In the genomic region with DNA sequence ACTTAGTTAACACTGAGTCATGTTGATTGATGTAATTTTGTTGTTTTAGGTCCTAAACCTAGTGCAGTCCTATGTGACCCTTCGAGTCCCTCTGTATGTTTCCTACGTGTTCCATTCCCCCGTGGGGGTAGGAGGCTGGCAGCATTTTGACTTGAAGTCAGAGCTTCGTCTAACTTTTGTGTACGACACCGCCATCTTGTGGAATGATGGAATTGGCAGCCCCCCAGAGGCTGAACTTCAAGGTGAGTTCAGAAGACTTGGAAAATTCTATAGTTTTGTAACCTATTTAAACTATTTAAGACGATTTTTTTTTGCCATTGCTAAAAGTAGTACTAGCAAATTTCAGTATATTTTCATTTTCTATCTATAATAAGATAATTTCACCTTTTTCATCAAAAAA, we compare ENCODE assay signal across 8 cellular contexts.
DNase-seq lines count a peak whose midpoint lies in the region; TF ChIP-seq lines count a peak whose summit lies in the region.

No MANE protein-coding gene starts in this region.

- peak overlapping the region; percentile 18 for H3K4me2 ChIP-seq in smooth muscle cell

- H3K4me1 ChIP-seq in left ventricle myocardium inferior (no peaks in the 10 kb centered on the region), smooth muscle cell (ENCODE audit: low read depth) (no peaks in the 10 kb centered on the region)

- DNase-seq in GM04504 (ENCODE audit: low read depth) (peak; percentile 5), H7 (peak; percentile 71), NCI-H1930 (lab: John Stamatoyannopoulos, UW) (peak; percentile 26 to 32), activated T-cell treated with anti-CD3 and anti-CD28 coated beads for 4 hours (peak; percentile 7), left ventricle myocardium inferior (no peak), smooth muscle cell (lab: John Stamatoyannopoulos, UW; ENCODE audit: unreplicated experiment) (no peak), T1000 (lab: John Stamatoyannopoulos, UW) (no peak)
- DNase-seq in effector CD4-positive, alpha-beta T cell: no peak

- H3K9me3 ChIP-seq in left ventricle myocardium inferior (replicated peaks): no peaks in the 10 kb centered on the region
- no peaks in the 10 kb centered on the region for H3K9me3 ChIP-seq in smooth muscle cell (replicated peaks; ENCODE audit: low read depth)

- H3K27ac ChIP-seq in left ventricle myocardium inferior (replicated peaks): no peak overlapping the region
- H3K27ac ChIP-seq in smooth muscle cell (ENCODE audit: low read depth): no peak overlapping the region

- peak; percentile 55 for TF ChIP-seq CTCF in left ventricle myocardium inferior (IDR thresholded peaks at IDR 0.05; ENCODE audit: borderline replicate concordance)
- TF ChIP-seq CTCF in smooth muscle cell (IDR thresholded peaks at IDR 0.05; ENCODE audit: borderline replicate concordance, insufficient read depth, poor library complexity, severe bottlenecking): peak; percentile 60

- WGBS in smooth muscle cell (ENCODE audit: low lambda C conversion rate): 15% methylated on average over 7 of the region's 7 CpGs

- no peak overlapping the region for H3K9ac ChIP-seq in smooth muscle cell (ENCODE audit: low read depth)

- peak overlapping the region; percentile 60 for H2AFZ ChIP-seq in smooth muscle cell (ENCODE audit: low read depth)

- H3K27me3 ChIP-seq in H7 (ENCODE audit: control insufficient read depth, insufficient read depth, low read length) (no peaks in the 10 kb centered on the region), left ventricle myocardium inferior (ENCODE audit: low read depth) (peaks cover 5% of the 10 kb centered on the region), smooth muscle cell (ENCODE audit: low read depth) (no peaks in the 10 kb centered on the region)

- no peaks in the 10 kb centered on the region for H3K36me3 ChIP-seq in H7 (replicated peaks; ENCODE audit: control insufficient read depth, insufficient read depth, low read length)
- no peaks in the 10 kb centered on the region for H3K36me3 ChIP-seq in left ventricle myocardium inferior
- H3K36me3 ChIP-seq in smooth muscle cell (ENCODE audit: low read depth): no peaks in the 10 kb centered on the region

- H3K4me3 ChIP-seq in H7 (ENCODE audit: insufficient read depth, low read depth, low read length) (no peak overlapping the region), left ventricle myocardium inferior (no peak overlapping the region), smooth muscle cell (no peak overlapping the region)

- H4K20me1 ChIP-seq in smooth muscle cell (ENCODE audit: low read depth): no peaks in the 10 kb centered on the region

- no peaks in the 10 kb centered on the region for H3F3A ChIP-seq in smooth muscle cell (ENCODE audit: low read depth)

- intact Hi-C loops in left ventricle myocardium inferior (cut with micrococcal nuclease): no loop called here

- no peaks in the 10 kb centered on the region for H3K79me2 ChIP-seq in smooth muscle cell (ENCODE audit: low read depth)

Comparison
In these comparisons a context has a peak if more than half of its experiments do, and no peak if none do; other contexts are left out.
1. DNase-seq: peak in GM04504 (single experiment), H7 (single experiment), NCI-H1930 (2 of 2) and activated T-cell treated with anti-CD3 and anti-CD28 coated beads for 4 hours (single experiment); none in left ventricle myocardium inferior (single experiment), smooth muscle cell (single experiment), effector CD4-positive, alpha-beta T cell (single experiment) and T1000 (single experiment).